Comparison of ENCODE assay signal across 18 cellular contexts in the genomic region with DNA sequence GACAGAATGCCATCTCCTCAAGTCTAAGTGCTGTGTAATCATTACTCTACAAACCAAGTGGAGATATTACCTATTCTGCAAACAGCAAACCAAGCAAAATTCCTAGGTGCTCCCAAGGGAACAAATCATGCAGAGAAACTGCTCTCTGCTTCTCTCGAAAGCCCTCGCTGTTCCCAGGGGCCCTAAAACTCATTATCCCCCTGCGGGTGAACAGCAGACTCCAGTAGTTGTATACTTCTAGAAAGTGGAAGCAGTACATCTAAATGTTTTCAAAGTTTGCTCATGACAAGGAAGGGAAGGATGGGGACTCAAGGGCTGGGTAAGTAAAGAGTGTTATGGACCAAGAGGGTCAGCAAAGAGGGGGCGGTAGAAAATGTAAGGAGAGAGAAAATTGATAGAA. TPM values are rescaled to one million over a fixed set of nuclear protein-coding genes. Genes with fewer than 3 reads are reported as not detected.
DNase-seq lines count a peak whose midpoint lies in the region; ATAC-seq, FAIRE-seq and TF ChIP-seq lines count a peak whose summit lies in the region.
"Had no signal": no experiment of that assay in that cellular context is flagged by ENCODE, and none has a peak within 500 bp of the region (broad histone marks: within the 10 kb centered on the region; RNA-seq: fewer than 3 reads in every experiment).

No MANE protein-coding gene starts in this region.

- peaks cover 26% of the 10 kb centered on the region for H3K27me3 Mint-ChIP-seq in nephron progenitor cell (ENCODE audit: low read depth, poor library complexity)
- H3K27me3 Mint-ChIP-seq in type B pancreatic cell = peaks cover 34% of the 10 kb centered on the region

- H3K27ac ChIP-seq in BLaER1 treated with 17β-estradiol and CSF1 and Interleukin-3, amounts not matched to agents 10 nM and 100 nM = no peak overlapping the region
- 0 out of 2 replicates have a peak overlapping the region, but pooled peaks have one; percentile 15 for H3K27ac ChIP-seq in SK-N-MC
- no peak overlapping the region for H3K27ac ChIP-seq in kidney (ENCODE audit: low read depth in 2 of 2, low read length in 2 of 2)
- H3K27ac ChIP-seq in ascending aorta = no peak overlapping the region

- DNase-seq in SK-N-MC (ENCODE audit: low read depth, low spot score) = peak; percentile 88
- no peak for DNase-seq in nephron progenitor cell
- no peak for DNase-seq in type B pancreatic cell (ENCODE audit: extremely low spot score, unreplicated experiment)
- DNase-seq in kidney = no peak
- no peak for DNase-seq in ascending aorta (ENCODE audit: low spot score in 2 of 2)
- DNase-seq in left colon = no peak
- DNase-seq: AML-193; Calu3; CD8-positive, alpha-beta T cell; DMS53; H9 had no signal

- peak overlapping the region in 7 of 11 experiments; percentile 6 to 42 (median 33); a peak in 11 of 22 replicates for H3K4me2 ChIP-seq in BLaER1 treated with 17β-estradiol and CSF1 and Interleukin-3, amounts not matched to agents 10 nM and 100 nM

- H3K4me1 Mint-ChIP-seq in nephron progenitor cell (peaks cover 41% of the 10 kb centered on the region), type B pancreatic cell (ENCODE audit: unreplicated experiment) (peaks cover 27% of the 10 kb centered on the region)

- ATAC-seq in left colon = no peak
- ATAC-seq: CD8-positive, alpha-beta T cell had no signal

- intact Hi-C loops in kidney (cut with DNase I) = no loop called here
- intact Hi-C loops in ascending aorta (cut with DNase I) = no loop called here
- intact Hi-C loops in left colon (cut with DNase I, micrococcal nuclease) = no loop called here

- H3K4me1 ChIP-seq in BLaER1 treated with 17β-estradiol and CSF1 and Interleukin-3, amounts not matched to agents 10 nM and 100 nM = peaks cover 0 to 22% (median 7%) of the 10 kb centered on the region in 10 experiments; a peak in 11 of 20 replicates
- H3K4me1 ChIP-seq in kidney (ENCODE audit: control insufficient read depth in 1 of 2, insufficient read depth in 1 of 2, low read depth in 1 of 2, low read length in 2 of 2) (peaks cover 0 to 2% of the 10 kb centered on the region in 2 donors), ascending aorta (peaks cover 0 to 20% of the 10 kb centered on the region in 2 donors)

- H3K27me3 ChIP-seq in BLaER1 treated with 17β-estradiol and CSF1 and Interleukin-3, amounts not matched to agents 10 nM and 100 nM = no peaks in the 10 kb centered on the region
- H3K27me3 ChIP-seq in ascending aorta = no peaks in the 10 kb centered on the region

- FAIRE-seq in kidney (lab: Jason Lieb, UNC) = no peak
- FAIRE-seq: A204.1, G401.6, GM12891, GM19239 had no signal

- no peak overlapping the region for H3K4me3 ChIP-seq in BLaER1 treated with 17β-estradiol and CSF1 and Interleukin-3, amounts not matched to agents 10 nM and 100 nM
- H3K4me3 ChIP-seq in SK-N-MC (peak overlapping the region; percentile 48), kidney (ENCODE audit: low read length in 2 of 2) (no peak overlapping the region), ascending aorta (no peak overlapping the region)

- H3K27ac Mint-ChIP-seq in nephron progenitor cell (no peak overlapping the region), type B pancreatic cell (peak overlapping the region; percentile 19)
- H3K27ac Mint-ChIP-seq: CD8-positive, alpha-beta T cell; H9 had no signal

- H3K9me3 ChIP-seq in BLaER1 treated with 17β-estradiol and CSF1 and Interleukin-3, amounts not matched to agents 10 nM and 100 nM (replicated peaks in 1 of 11) = peaks cover 15 to 42% (median 29%) of the 10 kb centered on the region in 11 experiments; a peak in 21 of 22 replicates
- H3K9me3 ChIP-seq in SK-N-MC (ENCODE audit: low read depth, low read length) (no peaks in the 10 kb centered on the region), kidney (ENCODE audit: control insufficient read depth in 1 of 2, low read length in 2 of 2) (no peaks in the 10 kb centered on the region), ascending aorta (no peaks in the 10 kb centered on the region)

- TF ChIP-seq CTCF in nephron progenitor cell (IDR thresholded peaks at IDR 0.05) (no peak), type B pancreatic cell (conservative IDR thresholded peaks at IDR 0.05) (no peak), kidney (IDR thresholded peaks at IDR 0.05; ENCODE audit: borderline replicate concordance, extremely low read depth, insufficient read depth) (no peak), ascending aorta (IDR thresholded peaks at IDR 0.05) (no peak)

- no peaks in the 10 kb centered on the region for H4K20me1 ChIP-seq in BLaER1 treated with 17β-estradiol and CSF1 and Interleukin-3, amounts not matched to agents 10 nM and 100 nM

- no peak overlapping the region for H3K9ac ChIP-seq in BLaER1 treated with 17β-estradiol and CSF1 and Interleukin-3, amounts not matched to agents 10 nM and 100 nM
- H3K9ac ChIP-seq in SK-N-MC (ENCODE audit: insufficient read length) = no peak overlapping the region
- no peak overlapping the region for H3K9ac ChIP-seq in kidney (ENCODE audit: low read length in 2 of 2)

- peaks cover 0 to 36% (median 10%) of the 10 kb centered on the region in 11 experiments; a peak in 11 of 22 replicates for H3K36me3 ChIP-seq in BLaER1 treated with 17β-estradiol and CSF1 and Interleukin-3, amounts not matched to agents 10 nM and 100 nM
- H3K36me3 ChIP-seq in SK-N-MC (ENCODE audit: insufficient read depth, low read length) (no peaks in the 10 kb centered on the region), kidney (ENCODE audit: control insufficient read depth in 1 of 2, insufficient read depth in 2 of 2, low read length in 2 of 2) (no peaks in the 10 kb centered on the region), ascending aorta (no peaks in the 10 kb centered on the region)

- H3K36me3 Mint-ChIP-seq in nephron progenitor cell (ENCODE audit: low read depth) = peaks cover 17% of the 10 kb centered on the region
- peaks cover 7% of the 10 kb centered on the region for H3K36me3 Mint-ChIP-seq in type B pancreatic cell
- H3K36me3 Mint-ChIP-seq: CD8-positive, alpha-beta T cell had no signal

- H3K9me3 Mint-ChIP-seq in nephron progenitor cell = peaks cover 7% of the 10 kb centered on the region
- no peaks in the 10 kb centered on the region for H3K9me3 Mint-ChIP-seq in type B pancreatic cell
- H3K9me3 Mint-ChIP-seq: CD8-positive, alpha-beta T cell; H9 had no signal

- H3K4me3 Mint-ChIP-seq in nephron progenitor cell (peak overlapping the region; percentile 33), type B pancreatic cell (peak overlapping the region; percentile 60)
- H3K4me3 Mint-ChIP-seq: CD8-positive, alpha-beta T cell; H9 had no signal

RNA-seq across cellular contexts. Expression of gene DLEU7, which starts 3.2 kb away (rescaled TPM):
- total RNA-seq in type B pancreatic cell (ENCODE audit: low replicate concordance) = 14.4 TPM in 1 of 2 replicates, not detected in the other
- 0.28 TPM for total RNA-seq in kidney
- 0.75 TPM for polyA plus RNA-seq in kidney (ENCODE audit: insufficient read depth, low read depth, low replicate concordance)
- total RNA-seq in ascending aorta = not detected
- total RNA-seq in left colon = under 1 TPM in 1 of 2 donors, not detected in 1; 0.20 TPM
- total RNA-seq: Calu3; CD8-positive, alpha-beta T cell; HT-29 had no signal
- polyA plus RNA-seq: BJ had no signal
